Comparison of ENCODE assay signal across 1 cellular context in the genomic region with DNA sequence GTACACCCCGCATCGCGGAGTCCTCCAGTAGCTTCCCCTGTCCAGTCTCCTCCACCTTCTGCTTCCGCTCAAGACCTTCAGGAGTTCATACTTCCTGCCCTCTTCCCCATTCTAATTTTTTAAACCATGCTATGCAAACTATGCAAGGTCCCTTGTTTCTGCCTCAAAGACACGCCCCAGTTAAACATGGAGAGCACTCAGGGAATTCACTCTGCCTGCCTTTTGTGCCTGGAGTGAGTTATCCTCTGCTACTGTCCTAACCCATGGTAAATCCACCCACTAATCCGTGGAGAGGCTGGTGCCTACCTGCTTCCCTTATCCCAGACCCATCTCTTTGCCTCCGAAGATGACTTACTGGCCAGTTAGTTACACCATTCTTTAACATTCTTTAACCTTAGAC.
TF ChIP-seq lines count a peak whose summit lies in the region.

No MANE protein-coding gene starts in this region.

TF ChIP-seq in HCT116, 20 proteins besides CTCF, POLR2A, EP300 and RAD21:
- TF ChIP-seq ATF3 (IDR thresholded peaks at IDR 0.05): no peak
- no peak for TF ChIP-seq REST (IDR thresholded peaks at IDR 0.05; ENCODE audit: low read depth)
- TF ChIP-seq ZFX (IDR thresholded peaks at IDR 0.05): no peak
- TF ChIP-seq SIN3A (IDR thresholded peaks at IDR 0.05; ENCODE audit: low read depth): no peak
- no peak for TF ChIP-seq SP1 (IDR thresholded peaks at IDR 0.05; ENCODE audit: low read depth)
- TF ChIP-seq JUND (IDR thresholded peaks at IDR 0.05): no peak
- TF ChIP-seq EGR1 (IDR thresholded peaks at IDR 0.05; ENCODE audit: low read depth): no peak
- TF ChIP-seq YY1 (IDR thresholded peaks at IDR 0.05; ENCODE audit: extremely low read depth, insufficient replicate concordance, low read depth, low read length): no peak
- TF ChIP-seq MAX (IDR thresholded peaks at IDR 0.05): no peak
- no peak for TF ChIP-seq ZBTB33 (IDR thresholded peaks at IDR 0.05; ENCODE audit: extremely low read depth, insufficient replicate concordance, low read length)
- TF ChIP-seq CBX3 (IDR thresholded peaks at IDR 0.05; ENCODE audit: low read depth): no peak
- no peak for TF ChIP-seq EZH2 (IDR thresholded peaks at IDR 0.05)
- no peak for TF ChIP-seq FOSL1 (IDR thresholded peaks at IDR 0.05; ENCODE audit: low read depth)
- no peak for TF ChIP-seq ELF1 (IDR thresholded peaks at IDR 0.05; ENCODE audit: borderline replicate concordance, low read depth)
- TF ChIP-seq ZNF274 (IDR thresholded peaks at IDR 0.05; ENCODE audit: low read depth, low read length): no peak
